Comparison of ENCODE assay signal across 1 cellular context in genomic region chr4:1244978-1245471, GRCh38.
TF ChIP-seq lines count a peak whose summit lies in the region.

No MANE protein-coding gene starts in this region.

TF ChIP-seq in H1, 55 proteins besides CTCF, POLR2A, EP300 and RAD21:
- TF ChIP-seq ZNF274 (IDR thresholded peaks at IDR 0.05; ENCODE audit: borderline replicate concordance, extremely low read depth, low read length) (no peak), TEAD4 (IDR thresholded peaks at IDR 0.05; ENCODE audit: low read depth, low read length) (no peak), JUN (IDR thresholded peaks at IDR 0.05; ENCODE audit: low read depth, low read length) (no peak), TCF12 (IDR thresholded peaks at IDR 0.05; ENCODE audit: low read depth, low read length) (no peak)
